In the genomic region with DNA sequence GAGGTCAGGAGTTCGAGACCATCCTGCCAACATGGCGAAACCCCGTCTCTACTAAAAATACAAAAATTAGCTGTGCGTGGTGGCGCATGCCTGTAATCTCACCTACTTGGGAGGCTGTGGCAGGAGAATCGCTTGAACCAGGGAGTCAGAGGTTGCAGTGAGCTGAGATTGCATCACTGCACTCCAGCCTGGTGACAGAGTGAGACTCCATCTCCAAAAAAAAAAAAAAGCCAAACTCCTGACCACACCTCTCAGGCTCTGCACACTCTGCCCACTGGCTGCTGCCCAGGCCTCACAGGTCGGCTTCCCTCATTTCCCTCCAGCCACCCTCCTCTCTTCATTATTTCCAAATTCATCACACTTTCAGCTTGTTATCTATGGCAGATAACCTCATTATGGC, we compare ENCODE assay signal across 5 cellular contexts. TPM values are rescaled to one million over a fixed set of nuclear protein-coding genes. Genes with fewer than 3 reads are reported as not detected.
"Had no signal": no experiment of that assay in that cellular context is flagged by ENCODE, and none has a peak within 500 bp of the region (broad histone marks: within the 10 kb centered on the region; RNA-seq: fewer than 3 reads in every experiment).

No MANE protein-coding gene starts in this region.

RNA-seq across cellular contexts. Expression of a gene that starts 5.7 kb away (rescaled TPM):
- total RNA-seq: HT1080, NCI-H460, SK-MEL-5 had no signal
- polyA plus RNA-seq: IgD-negative memory B cell, SK-N-SH had no signal

RNA-seq across cellular contexts. Expression of a gene that starts 26.5 kb away (rescaled TPM):
- total RNA-seq: NCI-H460, SK-MEL-5 had no signal
- polyA plus RNA-seq: SK-N-SH had no signal

RNA-seq across cellular contexts. Expression of a gene that starts 39.7 kb away (rescaled TPM):
- total RNA-seq: SK-MEL-5 had no signal
- polyA plus RNA-seq: IgD-negative memory B cell had no signal
